Comparison of ENCODE assay signal across 16 cellular contexts in genomic region chr10:31188792-31189406, GRCh38.
"Had no signal": no experiment of that assay in that cellular context is flagged by ENCODE, and none has a peak within 500 bp of the region (broad histone marks: within the 10 kb centered on the region; RNA-seq: fewer than 3 reads in every experiment).

No MANE protein-coding gene starts in this region.

- H3K27me3 ChIP-seq: gastrocnemius medialis, heart right ventricle, ovary, uterus had no signal

- ATAC-seq: activated naive CD8-positive, alpha-beta T cell treated with anti-CD3 and anti-CD28 coated beads, Interleukin-2, amount 50 U/mL, for 24 hours; activated T-cell treated with anti-CD3 and anti-CD28 coated beads, Interleukin-2, amount 50 U/mL, for 4 hours; gastrocnemius medialis; left ventricle myocardium superior; stimulated activated naive CD8-positive, alpha-beta T cell treated with anti-CD3 and anti-CD28 coated beads, Interleukin-15, amount 100 ng/mL, for 72 hours had no signal

- H3K4me3 ChIP-seq: heart right ventricle, ovary, uterus had no signal

- H3K4me1 ChIP-seq: uterus had no signal

- H3K36me3 ChIP-seq: gastrocnemius medialis, heart right ventricle, ovary, uterus had no signal

- H3K9me3 ChIP-seq: gastrocnemius medialis, ovary, uterus had no signal

- DNase-seq: activated CD4-positive, alpha-beta T cell treated with anti-CD3 and anti-CD28 coated beads, Interleukin-2, amount 50 U/mL, for 48 hours; activated CD4-positive, CD25-positive, alpha-beta regulatory T cell treated with anti-CD3 and anti-CD28 coated beads, Interleukin-2, amount 50 U/mL, for 72 hours; activated naive CD4-positive, alpha-beta T cell; activated naive CD8-positive, alpha-beta T cell treated with anti-CD3 and anti-CD28 coated beads, Interleukin-2, amount 50 U/mL, for 24 hours; activated T-cell treated with anti-CD3 and anti-CD28 coated beads, Interleukin-2, amount 50 U/mL, for 4 hours; endodermal cell; erythroblast; gastrocnemius medialis; heart right ventricle; left ventricle myocardium superior; ovary; stimulated activated CD4-positive, alpha-beta T cell treated with anti-CD3 and anti-CD28 coated beads, Interleukin-15, amount 100 ng/mL, for 24 hours; stimulated activated CD4-positive, alpha-beta T cell treated with anti-CD3 and anti-CD28 coated beads, Interleukin-4, amount 100 ng/mL, for 24 hours; stimulated activated naive CD8-positive, alpha-beta T cell treated with anti-CD3 and anti-CD28 coated beads, Interleukin-15, amount 100 ng/mL, for 72 hours; SW 1271; uterus had no signal

- H3K27ac ChIP-seq: gastrocnemius medialis, ovary, uterus had no signal
